In genomic region chr5:137727623-137728022, GRCh38 we compare ENCODE assay signal across 27 cellular contexts.
"Had no signal": no experiment of that assay in that cellular context is flagged by ENCODE, and none has a peak within 500 bp of the region (broad histone marks: within the 10 kb centered on the region; RNA-seq: fewer than 3 reads in every experiment).

No MANE protein-coding gene starts in this region.

- H3K4me1 ChIP-seq: ascending aorta, breast epithelium, colonic mucosa, esophagus squamous epithelium, gastroesophageal sphincter had no signal

- DNase-seq: activated CD4-positive, alpha-beta memory T cell treated with anti-CD3 and anti-CD28 coated beads, Interleukin-2, amount 10 ng/mL, durations not matched to agents 7 days and 5 days; activated CD4-positive, alpha-beta T cell treated with anti-CD3 and anti-CD28 coated beads for 1 hour; activated CD4-positive, alpha-beta T cell treated with anti-CD3 and anti-CD28 coated beads for 4 hours; activated CD4-positive, alpha-beta T cell treated with anti-CD3 and anti-CD28 coated beads, Interleukin-2, amount 10 ng/mL, durations not matched to agents 7 days and 5 days; activated CD4-positive, alpha-beta T cell treated with anti-CD3 and anti-CD28 coated beads, Interleukin-2, amount 50 U/mL, for 4 hours; activated CD8-positive, alpha-beta memory T cell treated with anti-CD3 and anti-CD28 coated beads, Interleukin-2, amount 50 U/mL, for 48 hours; activated gamma-delta T cell; activated naive CD4-positive, alpha-beta T cell; activated naive CD4-positive, alpha-beta T cell treated with anti-CD3 and anti-CD28 coated beads, Interleukin-2, amount 10 ng/mL, durations not matched to agents 7 days and 5 days; activated naive CD8-positive, alpha-beta T cell treated with anti-CD3 and anti-CD28 coated beads, Interleukin-2, amount 10 ng/mL, durations not matched to agents 7 days and 5 days; activated T-cell treated with anti-CD3 and anti-CD28 coated beads for 4 hours; activated T-cell treated with anti-CD3 and anti-CD28 coated beads, Interleukin-2, amount 50 U/mL, for 24 hours; activated T-cell treated with anti-CD3 and anti-CD28 coated beads, Interleukin-2, amount 50 U/mL, for 72 hours; central memory CD4-positive, alpha-beta T cell; cerebellar nuclear complex; colonic mucosa; dorsolateral prefrontal cortex; effector memory CD4-positive, alpha-beta T cell; esophagus squamous epithelium; foreskin melanocyte; heart right ventricle; T-helper 2 cell had no signal

- H3K36me3 ChIP-seq: ascending aorta, breast epithelium, cardiac muscle cell, colonic mucosa, esophagus squamous epithelium, gastroesophageal sphincter had no signal

- H3K27me3 ChIP-seq: ascending aorta, breast epithelium, cardiac muscle cell, colonic mucosa, dorsolateral prefrontal cortex, esophagus squamous epithelium, gastroesophageal sphincter, heart right ventricle had no signal

- H3K4me3 ChIP-seq: ascending aorta, breast epithelium, cardiac muscle cell, colonic mucosa, dorsolateral prefrontal cortex, esophagus squamous epithelium, gastroesophageal sphincter, heart right ventricle had no signal

- H3K9me3 ChIP-seq: breast epithelium, colonic mucosa, esophagus squamous epithelium had no signal

- H3K27ac ChIP-seq: ascending aorta, breast epithelium, cardiac muscle cell, colonic mucosa, dorsolateral prefrontal cortex, epithelial cell of prostate, esophagus squamous epithelium, gastroesophageal sphincter, heart right ventricle had no signal
